20 cellular contexts compared by ENCODE assay signal in genomic region chr16:83136419-83136818, GRCh38.
DNase-seq lines count a peak whose midpoint lies in the region; ATAC-seq and TF ChIP-seq lines count a peak whose summit lies in the region.
"Had no signal": no experiment of that assay in that cellular context is flagged by ENCODE, and none has a peak within 500 bp of the region (broad histone marks: within the 10 kb centered on the region; RNA-seq: fewer than 3 reads in every experiment).

No MANE protein-coding gene starts in this region.

- no peak for ATAC-seq in SK-N-SH treated with all-trans-retinoic acid at 6 μM for 48 hours
- no peak for ATAC-seq in T-helper 17 cell
- ATAC-seq in stimulated activated naive CD8-positive, alpha-beta T cell treated with anti-CD3 and anti-CD28 coated beads, Interleukin-15, Interleukin-2, amounts not matched to agents 100 U/mL and 50 U/mL, for 24 hours, result no peak
- no peak for ATAC-seq in GM21825 (IDR thresholded peaks at IDR 0.05; ENCODE audit: unreplicated experiment)
- ATAC-seq: HCT116 had no signal

- H3F3A ChIP-seq in SK-N-SH (replicated peaks; ENCODE audit: insufficient read depth), result no peaks in the 10 kb centered on the region

- H3K4me1 Mint-ChIP-seq in T-helper 17 cell, result peaks cover 14% of the 10 kb centered on the region

- H3K9me3 ChIP-seq in SK-N-SH (no peaks in the 10 kb centered on the region), T-helper 17 cell (ENCODE audit: control insufficient read depth, low read length, poor library complexity, severe bottlenecking) (no peaks in the 10 kb centered on the region), ovary (no peaks in the 10 kb centered on the region)

- POLR2A ChIA-PET in SK-N-SH (lab: Yijun Ruan, JAX), result no interaction called here

- H3K36me3 ChIP-seq in SK-N-SH (replicated peaks in 1 of 2; ENCODE audit: control insufficient read depth in 1 of 2, insufficient read depth in 2 of 2, low read length in 1 of 2), result no peaks in the 10 kb centered on the region
- H3K36me3 ChIP-seq in ovary, result no peaks in the 10 kb centered on the region

- no peaks in the 10 kb centered on the region for H3K36me3 Mint-ChIP-seq in T-helper 17 cell (ENCODE audit: low read depth)

- peak overlapping the region; percentile 50 for H3K4me3 Mint-ChIP-seq in T-helper 17 cell

- H4K20me1 ChIP-seq in SK-N-SH (ENCODE audit: insufficient read depth), result no peaks in the 10 kb centered on the region

- no peaks in the 10 kb centered on the region for H3K9me2 ChIP-seq in SK-N-SH

- H2AFZ ChIP-seq in SK-N-SH (ENCODE audit: low read depth), result no peak overlapping the region

- no peak overlapping the region for H3K9ac ChIP-seq in SK-N-SH

- H3K27me3 ChIP-seq in SK-N-SH (ENCODE audit: insufficient read depth), result no peaks in the 10 kb centered on the region
- H3K27me3 ChIP-seq in ovary, result no peaks in the 10 kb centered on the region

- no peak overlapping the region for H3K4me3 ChIP-seq in SK-N-SH (ENCODE audit: low read depth in 2 of 2, low read length in 1 of 2)
- no peak overlapping the region for H3K4me3 ChIP-seq in ovary

- intact Hi-C loops in ovary (cut with DNase I), result no loop called here

- no peaks in the 10 kb centered on the region for H3K79me2 ChIP-seq in SK-N-SH (ENCODE audit: insufficient read depth)

- TF ChIP-seq POLR2A in ovary (IDR thresholded peaks at IDR 0.05), result no peak

- 45% methylated on average over 8 of the region's 9 CpGs for WGBS in SK-N-SH (ENCODE audit: low lambda C conversion rate)
- WGBS in ovary, 3 donors, result 38 to 48% (median 46%) methylated on average over 9 of the region's 9 CpGs

- no peak for TF ChIP-seq RAD21 in SK-N-SH (IDR thresholded peaks at IDR 0.05; ENCODE audit: low read length)

- DNase-seq in SK-N-SH (no peak), T-helper 17 cell (no peak), ovary (peak in 3 of 5 donors; percentile 14 to 47 (median 42)), mucosa of gallbladder (ENCODE audit: low spot score) (no peak)
- no peak for DNase-seq in stimulated activated naive CD8-positive, alpha-beta T cell treated with anti-CD3 and anti-CD28 coated beads, Interleukin-15, Interleukin-2, amounts not matched to agents 100 U/mL and 50 U/mL, for 24 hours
- no peak for DNase-seq in effector CD4-positive, alpha-beta T cell
- DNase-seq: 8988T; Calu3; CD4-positive, alpha-beta T cell; DMS79; GOT3; NCI-H1105; NCI-H2081; NCI-H2171 treated with DMSO at 0.1 percent for 48 hours; NCI-H446; NCI-H748 treated with DMSO at 0.1 percent for 48 hours had no signal

- TF ChIP-seq EP300 in SK-N-SH (IDR thresholded peaks at IDR 0.05; ENCODE audit: borderline replicate concordance in 1 of 2, low read depth in 1 of 2, low read length in 1 of 2), result no peak
- TF ChIP-seq EP300 in ovary (IDR thresholded peaks at IDR 0.05), result no peak

- H3K4me1 ChIP-seq in SK-N-SH (ENCODE audit: control insufficient read depth in 1 of 2, insufficient read depth in 2 of 2, low read depth in 1 of 2, low read length in 1 of 2) (no peaks in the 10 kb centered on the region), ovary (ENCODE audit: insufficient read depth) (peaks cover 2% of the 10 kb centered on the region)

- CTCF ChIA-PET in SK-N-SH (lab: Yijun Ruan, JAX), result no interaction called here

- 0 out of 2 replicates have a peak overlapping the region, but pooled peaks have one; percentile 62 for H3K4me2 ChIP-seq in SK-N-SH

- TF ChIP-seq CTCF in SK-N-SH (IDR thresholded peaks at IDR 0.05), result no peak
- TF ChIP-seq CTCF in ovary (IDR thresholded peaks at IDR 0.05), result no peak

- H3K27me3 Mint-ChIP-seq in T-helper 17 cell, result peaks cover 8% of the 10 kb centered on the region
- H3K27me3 Mint-ChIP-seq: B cell; CD4-positive, alpha-beta T cell had no signal

- no peak overlapping the region for H3K27ac Mint-ChIP-seq in T-helper 17 cell
- H3K27ac Mint-ChIP-seq: B cell had no signal

- H3K27ac ChIP-seq in SK-N-SH (ENCODE audit: low read depth in 2 of 2, low read length in 1 of 2) (no peak overlapping the region), ovary (no peak overlapping the region)

TF ChIP-seq in SK-N-SH, 30 proteins besides CTCF, POLR2A, EP300 and RAD21 (continues in another document):
- no peak for TF ChIP-seq GABPA (IDR thresholded peaks at IDR 0.05; ENCODE audit: low read depth)
- TF ChIP-seq FOXJ3 (CRISPR knock-in tag; IDR thresholded peaks at IDR 0.05), result no peak
- TF ChIP-seq USF1 (IDR thresholded peaks at IDR 0.05; ENCODE audit: borderline replicate concordance, low read depth), result no peak
- no peak for TF ChIP-seq NRF1 (IDR thresholded peaks at IDR 0.05; ENCODE audit: low read depth, low read length)
- no peak for TF ChIP-seq USF2 (IDR thresholded peaks at IDR 0.05; ENCODE audit: borderline replicate concordance, low read depth, low read length)
- no peak for TF ChIP-seq PBX3 (IDR thresholded peaks at IDR 0.05)
- TF ChIP-seq MEF2A (IDR thresholded peaks at IDR 0.05; ENCODE audit: borderline replicate concordance, low read depth), result no peak
- no peak for TF ChIP-seq GATA2 (CRISPR knock-in tag; IDR thresholded peaks at IDR 0.05)
- no peak for TF ChIP-seq RCOR1 (IDR thresholded peaks at IDR 0.05; ENCODE audit: low read length)
- no peak for TF ChIP-seq RFX5 (IDR thresholded peaks at IDR 0.05; ENCODE audit: low read length)
- no peak for TF ChIP-seq SMC3 (IDR thresholded peaks at IDR 0.05; ENCODE audit: low read depth, low read length)
- TF ChIP-seq TAF1 (IDR thresholded peaks at IDR 0.05; ENCODE audit: borderline replicate concordance, low read depth, low read length), result no peak

TF ChIP-seq in SK-N-SH treated with all-trans-retinoic acid at 6 μM for 48 hours, 23 proteins besides CTCF, POLR2A, EP300 and RAD21:
- TF ChIP-seq SNAI2 (CRISPR knock-in tag; IDR thresholded peaks at IDR 0.05) (no peak), CSDC2 (CRISPR knock-in tag; IDR thresholded peaks at IDR 0.05) (no peak), OSR1 (CRISPR knock-in tag; IDR thresholded peaks at IDR 0.05) (no peak), TOX (CRISPR knock-in tag; IDR thresholded peaks at IDR 0.05; ENCODE audit: borderline replicate concordance) (no peak), BACH2 (CRISPR knock-in tag; IDR thresholded peaks at IDR 0.05; ENCODE audit: borderline replicate concordance) (no peak), TCF4 (CRISPR knock-in tag; IDR thresholded peaks at IDR 0.05; ENCODE audit: borderline replicate concordance) (no peak), PPARA (CRISPR knock-in tag; IDR thresholded peaks at IDR 0.05; ENCODE audit: borderline replicate concordance) (no peak), ISL1 (CRISPR knock-in tag; IDR thresholded peaks at IDR 0.05) (no peak), ZFP3 (CRISPR knock-in tag; IDR thresholded peaks at IDR 0.05) (no peak)
TF ChIP-seq in SK-N-SH treated with all-trans-retinoic acid at 6 μM for 48 hours: peak in this region for 0.

Comparison
In these comparisons a context has a peak if more than half of its experiments do, and no peak if none do; other contexts are left out.
1. DNase-seq: peak in ovary (3 of 5); none in SK-N-SH (single experiment), T-helper 17 cell (0 of 3), stimulated activated naive CD8-positive, alpha-beta T cell treated with anti-CD3 and anti-CD28 coated beads, Interleukin-15, Interleukin-2, amounts not matched to agents 100 U/mL and 50 U/mL, for 24 hours (single experiment), effector CD4-positive, alpha-beta T cell (single experiment) and mucosa of gallbladder (single experiment).